Comparison of ENCODE assay signal across 8 cellular contexts in the genomic region with DNA sequence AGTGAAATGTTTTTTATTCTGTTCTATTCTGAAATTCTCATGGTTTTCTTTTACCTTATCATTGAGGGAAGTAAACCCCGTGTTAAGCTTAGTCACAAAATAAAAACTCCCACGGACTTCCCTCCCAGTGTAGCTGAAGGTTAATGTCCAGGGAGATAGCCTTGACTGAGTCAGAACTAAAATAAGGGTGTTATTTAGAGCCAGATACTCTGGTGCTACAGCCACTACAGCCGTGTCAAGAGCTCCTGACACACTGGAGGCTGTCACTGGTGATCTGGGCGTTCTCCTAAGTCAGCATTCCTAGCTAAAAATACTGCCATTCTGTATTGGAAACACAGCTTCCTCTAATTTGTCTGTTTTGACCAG.
DNase-seq lines count a peak whose midpoint lies in the region; FAIRE-seq and TF ChIP-seq lines count a peak whose summit lies in the region.

No MANE protein-coding gene starts in this region.

- no peak overlapping the region for H3K4me3 Mint-ChIP-seq in CD8-positive, alpha-beta memory T cell
- no peak overlapping the region for H3K4me3 Mint-ChIP-seq in CD4-positive, alpha-beta memory T cell

- H3K4me1 ChIP-seq in mucosa of rectum (ENCODE audit: control insufficient read depth in 2 of 2, insufficient read depth in 2 of 2, low read length in 2 of 2), result peaks cover 20 to 33% of the 10 kb centered on the region in 2 donors
- H3K4me1 ChIP-seq in CD8-positive, alpha-beta memory T cell (ENCODE audit: insufficient read depth, low read length), result peaks cover 9% of the 10 kb centered on the region
- H3K4me1 ChIP-seq in CD4-positive, alpha-beta memory T cell (ENCODE audit: insufficient read depth, low read length), result peaks cover 78% of the 10 kb centered on the region

- H3K36me3 ChIP-seq in mucosa of rectum (ENCODE audit: control insufficient read depth in 2 of 2, insufficient read depth in 2 of 2, low read length in 2 of 2), result peaks cover 0 to 3% of the 10 kb centered on the region in 2 donors
- H3K36me3 ChIP-seq in CD8-positive, alpha-beta memory T cell (ENCODE audit: insufficient read depth, low read length), result no peaks in the 10 kb centered on the region
- H3K36me3 ChIP-seq in CD4-positive, alpha-beta memory T cell (ENCODE audit: insufficient read depth, low read length), result no peaks in the 10 kb centered on the region

- peak overlapping the region; percentile 5 to 32 for H3K27ac ChIP-seq in mucosa of rectum (ENCODE audit: low read depth in 2 of 2, low read length in 2 of 2)
- H3K27ac ChIP-seq in CD8-positive, alpha-beta memory T cell (ENCODE audit: low read depth, low read length), result no peak overlapping the region
- no peak overlapping the region for H3K27ac ChIP-seq in CD4-positive, alpha-beta memory T cell (ENCODE audit: low read depth, low read length)

- H3K9ac ChIP-seq in mucosa of rectum (ENCODE audit: low read depth in 1 of 2, low read length in 2 of 2), result peak overlapping the region in 1 of 2 donors; percentile 26

- intact Hi-C loops in CD4-positive, alpha-beta memory T cell (cut with micrococcal nuclease), result no loop called here
- intact Hi-C loops in posterior vena cava (cut with DNase I), result no loop called here

- FAIRE-seq in GM12892 (lab: Jason Lieb, UNC), result peak; percentile 44

- H3K4me1 Mint-ChIP-seq in CD8-positive, alpha-beta memory T cell, result peaks cover 33 to 68% (median 58%) of the 10 kb centered on the region in 3 donors
- peaks cover 55 to 86% (median 66%) of the 10 kb centered on the region in 4 donors for H3K4me1 Mint-ChIP-seq in CD4-positive, alpha-beta memory T cell

- no peaks in the 10 kb centered on the region for H3K9me3 ChIP-seq in mucosa of rectum (ENCODE audit: control insufficient read depth in 2 of 2, low read length in 2 of 2)
- no peaks in the 10 kb centered on the region for H3K9me3 ChIP-seq in CD8-positive, alpha-beta memory T cell (ENCODE audit: low read length)
- H3K9me3 ChIP-seq in CD4-positive, alpha-beta memory T cell (ENCODE audit: control insufficient read depth in 1 of 2, low read length in 2 of 2), result no peaks in the 10 kb centered on the region

- CTCF ChIA-PET in CD8-positive, alpha-beta memory T cell (lab: Charles Lee), result interaction anchor here (0.7 to 8.5 kb wide), 9 partner anchors 10 to 102 kb away, joined by 3 to 164 read pairs (median 15); no protein-coding TSS in a partner anchor
- CTCF ChIA-PET in CD4-positive, alpha-beta memory T cell (lab: Charles Lee; ENCODE audit: partially characterized antibody), result interaction anchor here (0.9 to 24.8 kb wide), 18 partner anchors 10 to 412 kb away, joined by 3 to 545 read pairs (median 7); no protein-coding TSS in a partner anchor

- no peak for DNase-seq in GM12892 (ENCODE audit: insufficient read length)
- DNase-seq in HT1080 (ENCODE audit: low read depth), result peak; percentile 83
- DNase-seq in dedifferentiated amniotic fluid mesenchymal stem cell (ENCODE audit: extremely low spot score), result peak; percentile 42
- DNase-seq in CD8-positive, alpha-beta memory T cell, result no peak
- DNase-seq in CD4-positive, alpha-beta memory T cell, result no peak
- DNase-seq in COLO668 (lab: John Stamatoyannopoulos, UW; ENCODE audit: unreplicated experiment), result no peak
- DNase-seq in posterior vena cava (ENCODE audit: low spot score), result no peak

- no peaks in the 10 kb centered on the region for H3K27me3 ChIP-seq in mucosa of rectum (ENCODE audit: control insufficient read depth in 2 of 2, insufficient read depth in 2 of 2, low read length in 2 of 2)
- H3K27me3 ChIP-seq in CD8-positive, alpha-beta memory T cell (ENCODE audit: insufficient read depth, low read length, poor library complexity, severe bottlenecking), result no peaks in the 10 kb centered on the region
- no peaks in the 10 kb centered on the region for H3K27me3 ChIP-seq in CD4-positive, alpha-beta memory T cell (ENCODE audit: insufficient read depth, low read length)

- H3K36me3 Mint-ChIP-seq in CD8-positive, alpha-beta memory T cell, result peaks cover 0 to 27% (median 2%) of the 10 kb centered on the region in 3 donors
- H3K36me3 Mint-ChIP-seq in CD4-positive, alpha-beta memory T cell, result peaks cover 11 to 35% of the 10 kb centered on the region in 2 donors

- POLR2A ChIA-PET in CD8-positive, alpha-beta memory T cell (lab: Charles Lee), result no interaction called here
- POLR2A ChIA-PET in CD4-positive, alpha-beta memory T cell (lab: Charles Lee; ENCODE audit: partially characterized antibody), result interaction anchor here (0.8 to 25.2 kb wide), 5 partner anchors 10 to 33 kb away, joined by 3 to 704 read pairs (median 5); no protein-coding TSS in a partner anchor

- H3K27ac Mint-ChIP-seq in CD8-positive, alpha-beta memory T cell, result peak overlapping the region in 1 of 8 donors; percentile 47
- H3K27ac Mint-ChIP-seq in CD4-positive, alpha-beta memory T cell, result peak overlapping the region in 1 of 7 donors; percentile 48

- H3K9me3 Mint-ChIP-seq in CD8-positive, alpha-beta memory T cell, result no peaks in the 10 kb centered on the region
- H3K9me3 Mint-ChIP-seq in CD4-positive, alpha-beta memory T cell, result no peaks in the 10 kb centered on the region

- peaks cover 0 to 2% of the 10 kb centered on the region in 2 donors for H3K27me3 Mint-ChIP-seq in CD8-positive, alpha-beta memory T cell
- no peaks in the 10 kb centered on the region for H3K27me3 Mint-ChIP-seq in CD4-positive, alpha-beta memory T cell

- no peak for TF ChIP-seq POLR2A in GM12892 (IDR thresholded peaks at IDR 0.05; ENCODE audit: low read depth, low read length)

- H3K4me3 ChIP-seq in mucosa of rectum (ENCODE audit: low read length in 2 of 2), result no peak overlapping the region
- H3K4me3 ChIP-seq in CD8-positive, alpha-beta memory T cell (ENCODE audit: low read length), result no peak overlapping the region
- no peak overlapping the region for H3K4me3 ChIP-seq in CD4-positive, alpha-beta memory T cell (ENCODE audit: low read length in 2 of 2)

Comparison
In these comparisons a context has a peak if more than half of its experiments do, and no peak if none do; other contexts are left out.
1. DNase-seq: peak in HT1080 (single experiment) and dedifferentiated amniotic fluid mesenchymal stem cell (single experiment); none in GM12892 (single experiment), CD8-positive, alpha-beta memory T cell (0 of 5), CD4-positive, alpha-beta memory T cell (0 of 5), COLO668 (single experiment) and posterior vena cava (single experiment).
2. H3K27ac ChIP-seq: peak in mucosa of rectum (2 of 2); none in CD8-positive, alpha-beta memory T cell (single experiment) and CD4-positive, alpha-beta memory T cell (single experiment).